8 cellular contexts compared by ENCODE assay signal in genomic region chr7:92179393-92179924, GRCh38. TPM values are rescaled to one million over a fixed set of nuclear protein-coding genes. Genes with fewer than 3 reads are reported as not detected.
DNase-seq lines count a peak whose midpoint lies in the region; ATAC-seq and TF ChIP-seq lines count a peak whose summit lies in the region.

No MANE protein-coding gene starts in this region.

- H3K9me3 ChIP-seq in left lung: peaks cover 0 to 5% of the 10 kb centered on the region in 2 donors

- POLR2A ChIA-PET in GM10248 (lab: Yijun Ruan, JAX): no interaction called here

- intact Hi-C loops in left lung (cut with DNase I): no loop called here

- H3K27ac ChIP-seq in left lung: peak overlapping the region; percentile 33 to 83

- peaks cover 0 to 6% of the 10 kb centered on the region in 2 donors for H3K4me1 ChIP-seq in left lung

- no peaks in the 10 kb centered on the region for H3K36me3 ChIP-seq in left lung

- H3K4me3 ChIP-seq in left lung: peak overlapping the region; percentile 36 to 46

- DNase-seq in GM10248 (ENCODE audit: extremely low spot score) (peak; percentile 27), cerebellum (ENCODE audit: low spot score) (peak; percentile 27), left lung (no peak), superior temporal gyrus (ENCODE audit: extremely low spot score) (peak; percentile 59)
- no peak for DNase-seq in activated CD4-positive, alpha-beta T cell treated with anti-CD3 and anti-CD28 coated beads for 1 hour

- TF ChIP-seq CTCF in GM10248 (IDR thresholded peaks at IDR 0.05; ENCODE audit: control extremely low read depth, extremely low read depth, low read depth, missing control alignments) (no peak), left lung (IDR thresholded peaks at IDR 0.05) (no peak)

- CTCF ChIA-PET in GM10248 (lab: Yijun Ruan, JAX): interaction anchor here (0.6 to 5.2 kb wide), 35 partner anchors 11 to 294 kb away, joined by 3 to 44 read pairs (median 4); partner anchors contain the start of gene GATAD1

- no peaks in the 10 kb centered on the region for H3K27me3 ChIP-seq in left lung

- ATAC-seq in HG03354 (IDR thresholded peaks at IDR 0.05; ENCODE audit: poor library complexity, severe bottlenecking, unreplicated experiment) (peak; percentile 22), left lung (peak; percentile 60), GM18502 (IDR thresholded peaks at IDR 0.05; ENCODE audit: poor library complexity, unreplicated experiment) (no peak), GM21717 (IDR thresholded peaks at IDR 0.05; ENCODE audit: unreplicated experiment) (no peak)

RNA-seq across cellular contexts. Expression of gene LRRD1, which starts 0.5 kb away (rescaled TPM):
- total RNA-seq in cerebellum (1.7 TPM), left lung (under 1 TPM in 1 of 2 donors, not detected in 1; 0.09 TPM)

RNA-seq across cellular contexts. Expression of gene CYP51A1, which starts 45.2 kb away (rescaled TPM):
- total RNA-seq in cerebellum (126 TPM), left lung (100 to 1,000 TPM; 122 to 271 TPM)

Comparison
In these comparisons a context has a peak if more than half of its experiments do, and no peak if none do; other contexts are left out.
1. DNase-seq: peak in GM10248 (single experiment), cerebellum (single experiment) and superior temporal gyrus (single experiment); none in left lung (0 of 2) and activated CD4-positive, alpha-beta T cell treated with anti-CD3 and anti-CD28 coated beads for 1 hour (single experiment).
2. ATAC-seq: peak in HG03354 (single experiment) and left lung (single experiment); none in GM18502 (single experiment) and GM21717 (single experiment).